Comparison of ENCODE assay signal across 8 cellular contexts in the genomic region with DNA sequence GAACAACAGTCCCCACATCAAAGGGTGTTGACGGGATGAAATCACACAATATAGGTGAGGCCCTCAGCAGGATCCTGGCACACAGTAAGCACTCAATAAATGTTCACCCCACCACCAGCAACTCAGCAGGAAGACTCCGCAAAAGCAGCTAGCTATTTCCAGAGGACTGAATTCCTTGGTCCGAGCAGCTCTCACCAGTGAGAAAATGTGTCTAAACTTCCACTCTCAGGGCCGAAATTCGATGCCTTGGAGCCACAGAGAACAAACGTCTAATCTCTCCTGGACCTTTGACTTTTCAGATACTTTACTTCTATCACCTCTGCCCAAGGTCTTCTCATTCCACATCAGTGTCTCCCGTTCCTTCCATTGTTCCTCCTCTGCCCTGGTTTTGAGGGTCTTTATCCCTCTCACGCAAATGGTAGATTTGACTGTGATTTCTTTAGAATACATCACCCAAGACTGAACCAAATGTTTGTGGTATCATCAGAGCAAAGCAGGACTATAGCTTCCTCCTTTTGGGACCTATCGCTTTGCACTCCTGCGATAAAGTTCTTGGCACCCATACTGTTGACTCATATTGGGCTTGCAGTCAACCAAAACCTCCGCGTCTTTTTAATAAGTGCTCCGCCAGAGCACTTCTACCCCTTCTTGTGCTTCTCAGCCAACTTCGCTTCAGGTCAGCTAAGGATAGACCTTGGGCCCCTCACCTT. TPM values are rescaled to one million over a fixed set of nuclear protein-coding genes. Genes with fewer than 3 reads are reported as not detected.
A peak's percentile ranks its signal among the peaks of the same experiment; 100 is the strongest.
DNase-seq lines count a peak whose midpoint lies in the region; ATAC-seq and TF ChIP-seq lines count a peak whose summit lies in the region.

No MANE protein-coding gene starts in this region.

- peak overlapping the region; percentile 92 for H3K4me3 Mint-ChIP-seq in activated CD4-positive, alpha-beta memory T cell treated with anti-CD3 and anti-CD28 coated beads for 36 hours

- peak overlapping the region; percentile 79 for H3K27ac Mint-ChIP-seq in activated CD4-positive, alpha-beta memory T cell treated with anti-CD3 and anti-CD28 coated beads for 36 hours

- no peak for DNase-seq in activated CD4-positive, alpha-beta memory T cell treated with anti-CD3 and anti-CD28 coated beads for 36 hours
- DNase-seq in left ventricle myocardium superior, result no peak
- DNase-seq in tibial nerve (ENCODE audit: low spot score in 2 of 2), result no peak
- DNase-seq in NCI-H146 treated with DMSO at 0.1 percent for 48 hours (lab: John Stamatoyannopoulos, UW; ENCODE audit: unreplicated experiment), result no peak
- DNase-seq in T1000 (lab: John Stamatoyannopoulos, UW), result no peak

- TF ChIP-seq EP300 in tibial nerve (IDR thresholded peaks at IDR 0.05), result no peak

- no peaks in the 10 kb centered on the region for H3K9me3 ChIP-seq in tibial nerve

- peaks cover 40% of the 10 kb centered on the region for H3K4me1 Mint-ChIP-seq in activated CD4-positive, alpha-beta memory T cell treated with anti-CD3 and anti-CD28 coated beads for 36 hours (ENCODE audit: low read depth)

- H3K4me1 ChIP-seq in ACC112 (ENCODE audit: control insufficient read depth, insufficient read depth, low read length, unreplicated experiment) (peaks cover 41% of the 10 kb centered on the region), tibial nerve (peaks cover 0 to 49% (median 18%) of the 10 kb centered on the region in 4 donors)

- CTCF ChIA-PET in activated CD4-positive, alpha-beta memory T cell treated with anti-CD3 and anti-CD28 coated beads for 36 hours (lab: Charles Lee), result interaction anchor here (2.3 to 3.4 kb wide), 2 partner anchors 50 to 276 kb away, joined by 14 to 18 read pairs; a partner anchor contains a TSS

- TF ChIP-seq POLR2A in tibial nerve (IDR thresholded peaks at IDR 0.05), result no peak

- H3K27me3 Mint-ChIP-seq in activated CD4-positive, alpha-beta memory T cell treated with anti-CD3 and anti-CD28 coated beads for 36 hours, result no peaks in the 10 kb centered on the region

- no peak for TF ChIP-seq CTCF in tibial nerve (IDR thresholded peaks at IDR 0.05)

- POLR2A ChIA-PET in activated CD4-positive, alpha-beta memory T cell treated with anti-CD3 and anti-CD28 coated beads for 36 hours (lab: Charles Lee), result interaction anchor here (0.5 to 0.8 kb wide), 2 partner anchors 11 to 83 kb away, joined by 3 to 5 read pairs; no protein-coding TSS in a partner anchor

- peak overlapping the region; percentile 35; the same call in 1 of the 2 replicates for H3K27ac ChIP-seq in ACC112 (ENCODE audit: low read depth, low read length)
- peak overlapping the region in 3 of 4 donors; percentile 23 to 96 (median 95) for H3K27ac ChIP-seq in tibial nerve

- intact Hi-C loops in activated CD4-positive, alpha-beta memory T cell treated with anti-CD3 and anti-CD28 coated beads for 36 hours (cut with micrococcal nuclease), result loop anchor here (1.0 to 10.0 kb wide), 4 partner anchors 81 to 739 kb away; a partner anchor contains a TSS
- intact Hi-C loops in left ventricle myocardium superior (cut with micrococcal nuclease), result no loop called here

- no peaks in the 10 kb centered on the region for H3K27me3 ChIP-seq in ACC112 (ENCODE audit: insufficient read depth, low read length)
- H3K27me3 ChIP-seq in tibial nerve, result no peaks in the 10 kb centered on the region

- H3K36me3 ChIP-seq in ACC112 (ENCODE audit: insufficient read depth, low read length) (no peaks in the 10 kb centered on the region), tibial nerve (no peaks in the 10 kb centered on the region)

- H3K79me2 ChIP-seq in ACC112 (ENCODE audit: control insufficient read depth, insufficient read depth, low read length, unreplicated experiment), result peaks cover 37% of the 10 kb centered on the region

- peaks cover 10% of the 10 kb centered on the region for H3K36me3 Mint-ChIP-seq in activated CD4-positive, alpha-beta memory T cell treated with anti-CD3 and anti-CD28 coated beads for 36 hours

- H3K9me3 Mint-ChIP-seq in activated CD4-positive, alpha-beta memory T cell treated with anti-CD3 and anti-CD28 coated beads for 36 hours, result no peaks in the 10 kb centered on the region

- H3K4me3 ChIP-seq in ACC112 (ENCODE audit: low read depth, low read length) (peak overlapping the region; percentile 67), tibial nerve (peak overlapping the region in 2 of 4 donors; percentile 91 to 99)

- peak overlapping the region; percentile 78 for H2AFZ ChIP-seq in ACC112 (ENCODE audit: low read length, unreplicated experiment)

- ATAC-seq in GM21717 (IDR thresholded peaks at IDR 0.05; ENCODE audit: unreplicated experiment) (peak; percentile 39), left ventricle myocardium superior (peak; percentile 27), GM19035 (IDR thresholded peaks at IDR 0.05; ENCODE audit: unreplicated experiment) (no peak)

- WGBS in tibial nerve, 2 donors, result 55 to 64% methylated on average over 14 of the region's 14 CpGs

RNA-seq across cellular contexts. Expression of a gene that starts 0.9 kb away (rescaled TPM):
- total RNA-seq in activated CD4-positive, alpha-beta memory T cell treated with anti-CD3 and anti-CD28 coated beads for 36 hours, result 10 to 100 TPM; 46.6 to 50.1 TPM
- total RNA-seq in left ventricle myocardium superior, result 39.3 TPM
- total RNA-seq in tibial nerve, result 10 to 100 TPM; 52.2 to 82.8 (median 72.4) TPM

RNA-seq across cellular contexts. Expression of a gene that starts 51.7 kb away (rescaled TPM):
- under 1 TPM in 1 of 2 experiments, not detected in 1; 0.10 TPM for total RNA-seq in activated CD4-positive, alpha-beta memory T cell treated with anti-CD3 and anti-CD28 coated beads for 36 hours
- total RNA-seq in left ventricle myocardium superior (not detected), tibial nerve (not detected)
